Comparison of ENCODE assay signal across 36 cellular contexts in genomic region chr5:41263335-41263734, GRCh38. TPM values are rescaled to one million over a fixed set of nuclear protein-coding genes. Genes with fewer than 3 reads are reported as not detected.
"Had no signal": no experiment of that assay in that cellular context is flagged by ENCODE, and none has a peak within 500 bp of the region (broad histone marks: within the 10 kb centered on the region; RNA-seq: fewer than 3 reads in every experiment).

No MANE protein-coding gene starts in this region.

- H3K9me3 Mint-ChIP-seq: activated T-helper 2 cell treated with anti-CD3 and anti-CD28 coated beads, Interferon-gamma antibody, Interleukin-2, Interleukin-4, amounts not matched to agents 10 μg/mL and 5 μg/mL and 100 μg/mL, durations not matched to agents 14 hours and 24 hours and 36 hours; nephron progenitor cell; stimulated activated naive B cell treated with anti-CD40 and anti-IgM and Interleukin-4, amounts not matched to agents 10 μg/mL and 1 μg/mL and 100 μg/mL, for 72 hours had no signal

- H3K4me3 ChIP-seq: adrenal gland, body of pancreas, colonic mucosa, esophagus squamous epithelium, lower lobe of right lung, ovary, sigmoid colon, smooth muscle cell, suprapubic skin, tibial nerve had no signal

- H3K4me3 Mint-ChIP-seq: activated CD4-positive, alpha-beta T cell treated with anti-CD3 and anti-CD28 coated beads for 36 hours; activated CD8-positive, alpha-beta memory T cell treated with anti-CD3 and anti-CD28 coated beads, Interleukin-2, amount 10 ng/mL, durations not matched to agents 7 days and 5 days; activated CD8-positive, alpha-beta T cell treated with anti-CD3 and anti-CD28 coated beads, Interleukin-2, amount 10 ng/mL, durations not matched to agents 7 days and 5 days; activated naive CD8-positive, alpha-beta T cell; nephron progenitor cell; stimulated activated naive B cell treated with anti-CD40 and anti-IgM and Interleukin-4, amounts not matched to agents 10 μg/mL and 1 μg/mL and 100 μg/mL, for 72 hours had no signal

- H3K36me3 ChIP-seq: adrenal gland, colonic mucosa, esophagus squamous epithelium, lower lobe of right lung, neutrophil, ovary, sigmoid colon, suprapubic skin, tibial nerve had no signal

- H3K4me1 ChIP-seq: body of pancreas, colonic mucosa, esophagus squamous epithelium, sigmoid colon, suprapubic skin, tibial nerve had no signal

- DNase-seq: activated CD4-positive, alpha-beta T cell treated with anti-CD3 and anti-CD28 coated beads for 36 hours; activated CD4-positive, CD25-positive, alpha-beta regulatory T cell; activated CD8-positive, alpha-beta memory T cell treated with anti-CD3 and anti-CD28 coated beads, Interleukin-2, amount 10 ng/mL, durations not matched to agents 7 days and 5 days; activated CD8-positive, alpha-beta T cell treated with anti-CD3 and anti-CD28 coated beads, Interleukin-2, amount 10 ng/mL, durations not matched to agents 7 days and 5 days; activated naive CD4-positive, alpha-beta T cell; activated T-cell treated with anti-CD3 and anti-CD28 coated beads, Interleukin-2, amount 50 U/mL, for 48 hours; aorta; body of pancreas; cerebellar nuclear complex; colonic mucosa; effector CD8-positive, alpha-beta T cell; esophagus squamous epithelium; foreskin melanocyte; hippocampal formation; lower lobe of right lung; mesenchymal stem cell; nephron progenitor cell; sigmoid colon; stimulated activated CD4-positive, alpha-beta T cell treated with anti-CD3 and anti-CD28 coated beads, Interleukin-15, amount 100 ng/mL, for 24 hours; stimulated activated CD4-positive, alpha-beta T cell treated with anti-CD3 and anti-CD28 coated beads, Interleukin-2, amount 100 ng/mL, for 24 hours; stimulated activated naive B cell treated with anti-CD40 and anti-IgM and Interleukin-4, amounts not matched to agents 10 μg/mL and 1 μg/mL and 100 μg/mL, for 72 hours; T-helper 1 cell had no signal

- H3K36me3 Mint-ChIP-seq: activated CD8-positive, alpha-beta memory T cell treated with anti-CD3 and anti-CD28 coated beads, Interleukin-2, amount 10 ng/mL, durations not matched to agents 7 days and 5 days; activated naive CD8-positive, alpha-beta T cell; stimulated activated naive B cell treated with anti-CD40 and anti-IgM and Interleukin-4, amounts not matched to agents 10 μg/mL and 1 μg/mL and 100 μg/mL, for 72 hours had no signal

- H3K27ac ChIP-seq: colonic mucosa, epithelial cell of prostate, lower lobe of right lung, neutrophil, suprapubic skin, tibial nerve had no signal

- ATAC-seq: activated CD4-positive, alpha-beta T cell treated with anti-CD3 and anti-CD28 coated beads for 36 hours; activated CD8-positive, alpha-beta memory T cell treated with anti-CD3 and anti-CD28 coated beads, Interleukin-2, amount 10 ng/mL, durations not matched to agents 7 days and 5 days; activated CD8-positive, alpha-beta T cell treated with anti-CD3 and anti-CD28 coated beads, Interleukin-2, amount 10 ng/mL, durations not matched to agents 7 days and 5 days; stimulated activated naive B cell treated with anti-CD40 and anti-IgM and Interleukin-4, amounts not matched to agents 10 μg/mL and 1 μg/mL and 100 μg/mL, for 72 hours had no signal

- H3K4me2 ChIP-seq: smooth muscle cell had no signal

- H3K27me3 Mint-ChIP-seq: progenitor cell of endocrine pancreas; stimulated activated naive B cell treated with anti-CD40 and anti-IgM and Interleukin-4, amounts not matched to agents 10 μg/mL and 1 μg/mL and 100 μg/mL, for 72 hours had no signal

- H3K9me3 ChIP-seq: adrenal gland, body of pancreas, colonic mucosa, esophagus squamous epithelium, lower lobe of right lung, neutrophil, ovary, sigmoid colon, suprapubic skin, tibial nerve had no signal

- H3K27ac Mint-ChIP-seq: activated CD4-positive, alpha-beta T cell treated with anti-CD3 and anti-CD28 coated beads for 36 hours; activated CD8-positive, alpha-beta memory T cell treated with anti-CD3 and anti-CD28 coated beads, Interleukin-2, amount 10 ng/mL, durations not matched to agents 7 days and 5 days; activated CD8-positive, alpha-beta T cell treated with anti-CD3 and anti-CD28 coated beads, Interleukin-2, amount 10 ng/mL, durations not matched to agents 7 days and 5 days; activated naive CD8-positive, alpha-beta T cell; activated T-helper 2 cell treated with anti-CD3 and anti-CD28 coated beads, Interferon-gamma antibody, Interleukin-2, Interleukin-4, amounts not matched to agents 10 μg/mL and 5 μg/mL and 100 μg/mL, durations not matched to agents 14 hours and 24 hours and 36 hours; nephron progenitor cell; progenitor cell of endocrine pancreas; stimulated activated naive B cell treated with anti-CD40 and anti-IgM and Interleukin-4, amounts not matched to agents 10 μg/mL and 1 μg/mL and 100 μg/mL, for 72 hours had no signal

- H3K27me3 ChIP-seq: adrenal gland, body of pancreas, colonic mucosa, esophagus squamous epithelium, neutrophil, ovary, sigmoid colon, suprapubic skin, tibial nerve had no signal

- H3K4me1 Mint-ChIP-seq: activated CD4-positive, alpha-beta T cell treated with anti-CD3 and anti-CD28 coated beads for 36 hours; activated CD8-positive, alpha-beta memory T cell treated with anti-CD3 and anti-CD28 coated beads, Interleukin-2, amount 10 ng/mL, durations not matched to agents 7 days and 5 days; nephron progenitor cell; stimulated activated naive B cell treated with anti-CD40 and anti-IgM and Interleukin-4, amounts not matched to agents 10 μg/mL and 1 μg/mL and 100 μg/mL, for 72 hours had no signal

RNA-seq across cellular contexts. Expression of gene C6, which starts 50.0 kb away (rescaled TPM):
- total RNA-seq: activated CD4-positive, alpha-beta T cell treated with anti-CD3 and anti-CD28 coated beads for 36 hours; activated CD8-positive, alpha-beta memory T cell treated with anti-CD3 and anti-CD28 coated beads, Interleukin-2, amount 10 ng/mL, durations not matched to agents 7 days and 5 days; activated CD8-positive, alpha-beta T cell treated with anti-CD3 and anti-CD28 coated beads, Interleukin-2, amount 10 ng/mL, durations not matched to agents 7 days and 5 days; activated T-helper 2 cell treated with anti-CD3 and anti-CD28 coated beads, Interferon-gamma antibody, Interleukin-2, Interleukin-4, amounts not matched to agents 10 μg/mL and 5 μg/mL and 100 μg/mL, durations not matched to agents 14 hours and 24 hours and 36 hours; dermis microvascular lymphatic vessel endothelial cell; glomerular endothelial cell; mononuclear cell; smooth muscle cell had no signal
- polyA plus RNA-seq: keratinocyte, smooth muscle cell had no signal
